ENCODE assay signal across 22 cellular contexts in genomic region chr5:116629168-116629567, GRCh38. TPM values are rescaled to one million over a fixed set of nuclear protein-coding genes. Genes with fewer than 3 reads are reported as not detected.
DNase-seq lines count a peak whose midpoint lies in the region; ATAC-seq and TF ChIP-seq lines count a peak whose summit lies in the region.
"Had no signal": no experiment of that assay in that cellular context is flagged by ENCODE, and none has a peak within 500 bp of the region (broad histone marks: within the 10 kb centered on the region; RNA-seq: fewer than 3 reads in every experiment).

No MANE protein-coding gene starts in this region.

- no peak overlapping the region for H3K27ac Mint-ChIP-seq in WTC11
- H3K27ac Mint-ChIP-seq: B cell; CD8-positive, alpha-beta T cell had no signal

- peaks cover 12% of the 10 kb centered on the region for H3K27me3 Mint-ChIP-seq in WTC11 (ENCODE audit: low read depth)
- H3K27me3 Mint-ChIP-seq: B cell had no signal

- DNase-seq in WTC11 (ENCODE audit: low spot score) (no peak), iPS DF 4.7 (ENCODE audit: extremely low read depth, low spot score) (peak; percentile 75), SIG-M5 (lab: John Stamatoyannopoulos, UW) (no peak), RPMI8226 (no peak)
- DNase-seq: Calu3; CD8-positive, alpha-beta T cell; DMS79 treated with DMSO at 0.1 percent for 48 hours; IMR-90; MM.1S; NCI-H1694; NCI-H2029 treated with DMSO at 0.1 percent for 48 hours; NCI-H446 treated with DMSO at 0.1 percent for 48 hours; NCI-H526 treated with DMSO at 0.1 percent for 48 hours; OCI-M1; Peyer's patch had no signal

- TF ChIP-seq CTCF in HEK293 (tag by site-specific recombination; IDR thresholded peaks at IDR 0.05): no peak
- TF ChIP-seq CTCF in WTC11 (IDR thresholded peaks at IDR 0.05): no peak

- no peak overlapping the region for H3K4me3 ChIP-seq in HEK293 (ENCODE audit: low read depth, low read length)
- H3K4me3 ChIP-seq: HAP-1, Peyer's patch had no signal

- POLR2A ChIA-PET in HEK293 (lab: Yijun Ruan, JAX): no interaction called here
- POLR2A ChIA-PET in WTC11 (lab: Charles Lee): no interaction called here

- ATAC-seq in WTC11 (peak; percentile 65), HG03342 (IDR thresholded peaks at IDR 0.05; ENCODE audit: unreplicated experiment) (no peak), HG02852 (IDR thresholded peaks at IDR 0.05; ENCODE audit: unreplicated experiment) (no peak)
- ATAC-seq: CD8-positive, alpha-beta T cell had no signal

- no peaks in the 10 kb centered on the region for H3K9me3 ChIP-seq in HEK293 (ENCODE audit: control insufficient read depth, insufficient read depth, low read depth, low read length)
- H3K9me3 ChIP-seq: HAP-1, Peyer's patch had no signal

- no peaks in the 10 kb centered on the region for H3K9me3 Mint-ChIP-seq in WTC11
- H3K9me3 Mint-ChIP-seq: CD8-positive, alpha-beta T cell had no signal

- H3K4me3 Mint-ChIP-seq in WTC11: no peak overlapping the region
- H3K4me3 Mint-ChIP-seq: B cell; CD8-positive, alpha-beta T cell had no signal

- no peaks in the 10 kb centered on the region for H3K36me3 Mint-ChIP-seq in WTC11
- H3K36me3 Mint-ChIP-seq: CD8-positive, alpha-beta T cell had no signal

- H3K27ac ChIP-seq in HEK293 (ENCODE audit: extremely low read depth, low read depth, low read length): no peak overlapping the region
- H3K27ac ChIP-seq: KMS-11, Peyer's patch had no signal

- H3K4me1 Mint-ChIP-seq in WTC11: peaks cover 66% of the 10 kb centered on the region
- H3K4me1 Mint-ChIP-seq: B cell had no signal

- peaks cover 15% of the 10 kb centered on the region for H3K4me1 ChIP-seq in HEK293 (ENCODE audit: control insufficient read depth, insufficient read depth, low read length)
- H3K4me1 ChIP-seq: Peyer's patch had no signal

- H3K36me3 ChIP-seq in HEK293 (ENCODE audit: control insufficient read depth in 2 of 2, insufficient read depth in 1 of 2, low read length in 2 of 2): no peaks in the 10 kb centered on the region
- H3K36me3 ChIP-seq: HAP-1, Peyer's patch had no signal

- CTCF ChIA-PET in HEK293 (lab: Yijun Ruan, JAX) (no interaction called here), WTC11 (lab: Charles Lee) (no interaction called here)

TF ChIP-seq in HEK293, 187 proteins besides CTCF, POLR2A, EP300 and RAD21 (continues in another document):
- TF ChIP-seq ZIC2 (tag by site-specific recombination; IDR thresholded peaks at IDR 0.05): peak; percentile 87
- peak; percentile 78; the same call in 1 of the 2 replicates for TF ChIP-seq OSR2 (tag by site-specific recombination; IDR thresholded peaks at IDR 0.05)
- TF ChIP-seq ZNF561 (tag by site-specific recombination; IDR thresholded peaks at IDR 0.05; ENCODE audit: borderline replicate concordance): 0 out of 2 replicates have a peak, but pooled peaks have one; percentile 13
- peak; percentile 47; the same call in 1 of the 2 replicates for TF ChIP-seq WT1 (tag by site-specific recombination; IDR thresholded peaks at IDR 0.05)
- TF ChIP-seq ZNF768 (tag by site-specific recombination; IDR thresholded peaks at IDR 0.05): no peak
- no peak for TF ChIP-seq ZNF155 (tag by site-specific recombination; IDR thresholded peaks at IDR 0.05)
- TF ChIP-seq PRDM4 (tag by site-specific recombination; IDR thresholded peaks at IDR 0.05): 0 out of 2 replicates have a peak, but pooled peaks have one; percentile 36
- no peak for TF ChIP-seq ZNF274 (IDR thresholded peaks at IDR 0.05; ENCODE audit: low read length)
- no peak for TF ChIP-seq ZNF274 (tag by site-specific recombination; IDR thresholded peaks at IDR 0.05; ENCODE audit: borderline replicate concordance)
- no peak for TF ChIP-seq ZNF239 (tag by site-specific recombination; IDR thresholded peaks at IDR 0.05)
- TF ChIP-seq PRDM6 (tag by site-specific recombination; IDR thresholded peaks at IDR 0.05): peak; percentile 17; the same call in 1 of the 2 replicates

TF ChIP-seq in WTC11, 78 proteins besides CTCF, POLR2A, EP300 and RAD21:
- TF ChIP-seq ZNF423 (CRISPR knock-in tag; IDR thresholded peaks at IDR 0.05) (peak; percentile 62; the same call in 1 of the 2 replicates), ZNF671 (CRISPR knock-in tag; IDR thresholded peaks at IDR 0.05) (no peak), ETV6 (CRISPR knock-in tag; IDR thresholded peaks at IDR 0.05) (peak; percentile 65; the same call in 1 of the 2 replicates), HMGXB4 (CRISPR knock-in tag; IDR thresholded peaks at IDR 0.05) (no peak), ZNF532 (CRISPR knock-in tag; IDR thresholded peaks at IDR 0.05; ENCODE audit: borderline replicate concordance) (no peak)

RNA-seq across cellular contexts. Expression of gene SEMA6A, which starts 54.5 kb away (rescaled TPM):
- 336 to 406 TPM (median 357 TPM) in 3 replicates for total RNA-seq in WTC11 (2021)
- total RNA-seq: CD8-positive, alpha-beta T cell; T-helper 2 cell treated with Interferon-gamma antibody and Interleukin-4, amounts not matched to agents 100 ng/mL and 5 ng/mL, for 36 hours had no signal

Comparison
In these comparisons a context has a peak if more than half of its experiments do, and no peak if none do; other contexts are left out.
1. Of the 8 proteins assayed by ChIP-seq in both HEK293 and WTC11: peak only in HEK293: none; only in WTC11: ZNF423; in both: none; in neither: 7.